8 cellular contexts compared by ENCODE assay signal in genomic region chr19:610071-610800, GRCh38. TPM values are rescaled to one million over a fixed set of nuclear protein-coding genes. Genes with fewer than 3 reads are reported as not detected.
A peak's percentile ranks its signal among the peaks of the same experiment; 100 is the strongest.
DNase-seq lines count a peak whose midpoint lies in the region; ATAC-seq lines count a peak whose summit lies in the region.

No MANE protein-coding gene starts in this region.

- H3K4me1 ChIP-seq in ACC112 (ENCODE audit: control insufficient read depth, insufficient read depth, low read length, unreplicated experiment) (peaks cover 18% of the 10 kb centered on the region), mesodermal cell (ENCODE audit: control insufficient read depth, insufficient read depth, low read length, poor library complexity, severe bottlenecking) (peaks cover 8% of the 10 kb centered on the region)

- H3K27ac ChIP-seq in ACC112 (ENCODE audit: low read depth, low read length) (peak overlapping the region; percentile 91), mesodermal cell (ENCODE audit: low read depth, low read length, severe bottlenecking) (peak overlapping the region; percentile 69)

- H3K9me3 ChIP-seq in mesodermal cell (ENCODE audit: control insufficient read depth, low read length) = no peaks in the 10 kb centered on the region

- H3K27ac Mint-ChIP-seq in activated naive CD4-positive, alpha-beta T cell treated with anti-CD3 and anti-CD28 coated beads for 36 hours = peak overlapping the region; percentile 94

- H3K79me2 ChIP-seq in ACC112 (ENCODE audit: control insufficient read depth, insufficient read depth, low read length, unreplicated experiment) = no peaks in the 10 kb centered on the region

- H3K9me3 Mint-ChIP-seq in activated naive CD4-positive, alpha-beta T cell treated with anti-CD3 and anti-CD28 coated beads for 36 hours = no peaks in the 10 kb centered on the region

- intact Hi-C loops in activated naive CD4-positive, alpha-beta T cell treated with anti-CD3 and anti-CD28 coated beads for 36 hours (cut with micrococcal nuclease) = loop anchor here (5.0 kb wide), 1 partner anchor 652 kb away; no protein-coding TSS in a partner anchor

- CTCF ChIA-PET in activated naive CD4-positive, alpha-beta T cell treated with anti-CD3 and anti-CD28 coated beads for 36 hours (lab: Charles Lee) = no interaction called here

- ATAC-seq in GM21786 (IDR thresholded peaks at IDR 0.05; ENCODE audit: unreplicated experiment) = no peak

- no peaks in the 10 kb centered on the region for H3K27me3 Mint-ChIP-seq in activated naive CD4-positive, alpha-beta T cell treated with anti-CD3 and anti-CD28 coated beads for 36 hours (ENCODE audit: low read depth)

- peak overlapping the region; percentile 2 for H2AFZ ChIP-seq in ACC112 (ENCODE audit: low read length, unreplicated experiment)

- H3K36me3 ChIP-seq in ACC112 (ENCODE audit: insufficient read depth, low read length) = no peaks in the 10 kb centered on the region
- H3K36me3 ChIP-seq in mesodermal cell (ENCODE audit: control insufficient read depth, insufficient read depth, low read length) = peaks cover 9% of the 10 kb centered on the region

- H3K4me3 Mint-ChIP-seq in activated naive CD4-positive, alpha-beta T cell treated with anti-CD3 and anti-CD28 coated beads for 36 hours = peak overlapping the region; percentile 82

- H3K36me3 Mint-ChIP-seq in activated naive CD4-positive, alpha-beta T cell treated with anti-CD3 and anti-CD28 coated beads for 36 hours (ENCODE audit: low read depth) = peaks cover 7% of the 10 kb centered on the region

- peaks cover 26% of the 10 kb centered on the region for H3K4me1 Mint-ChIP-seq in activated naive CD4-positive, alpha-beta T cell treated with anti-CD3 and anti-CD28 coated beads for 36 hours (ENCODE audit: low read depth)

- DNase-seq in Jurkat, Clone E6-1 (ENCODE audit: low read depth, low spot score) = no peak
- DNase-seq in activated naive CD4-positive, alpha-beta T cell treated with anti-CD3 and anti-CD28 coated beads for 36 hours = peak; percentile 60
- no peak for DNase-seq in NCI-H226
- DNase-seq in NCI-H2107 treated with DMSO at 0.1 percent for 48 hours (lab: John Stamatoyannopoulos, UW; ENCODE audit: unreplicated experiment) = no peak
- no peak for DNase-seq in RKO (ENCODE audit: low spot score)

- 87 to 88% methylated on average over 21 to 27 of the region's 38 CpGs for WGBS in mesodermal cell (ENCODE audit: insufficient coverage in 2 of 2), 2 experiments

- peak overlapping the region; percentile 17; the same call in 1 of the 2 replicates for H3K4me3 ChIP-seq in ACC112 (ENCODE audit: low read depth, low read length)
- peak overlapping the region; percentile 62 for H3K4me3 ChIP-seq in Jurkat, Clone E6-1 (ENCODE audit: low read length)
- H3K4me3 ChIP-seq in mesodermal cell (ENCODE audit: extremely low read depth, insufficient read depth, low read length, poor library complexity, severe bottlenecking) = no peak overlapping the region

- H3K27me3 ChIP-seq in ACC112 (ENCODE audit: insufficient read depth, low read length) = no peaks in the 10 kb centered on the region

RNA-seq across cellular contexts. Expression of gene HCN2, which starts 20.6 kb away (rescaled TPM):
- 3.7 TPM for polyA plus RNA-seq in Jurkat, Clone E6-1 (2012; ENCODE audit: insufficient read depth, insufficient read length)
- total RNA-seq in activated naive CD4-positive, alpha-beta T cell treated with anti-CD3 and anti-CD28 coated beads for 36 hours = under 1 TPM; 0.41 to 0.49 TPM
- polyA plus RNA-seq in mesodermal cell (2013, experiment 1 of 2) = 1.0 TPM
- polyA plus RNA-seq in mesodermal cell (2013, experiment 2 of 2) = 1.1 TPM

RNA-seq across cellular contexts. Expression of gene POLRMT, which starts 23.1 kb away (rescaled TPM):
- 112 TPM for polyA plus RNA-seq in Jurkat, Clone E6-1 (2012; ENCODE audit: insufficient read depth, insufficient read length)
- 10 to 100 TPM; 63.8 to 65.6 TPM for total RNA-seq in activated naive CD4-positive, alpha-beta T cell treated with anti-CD3 and anti-CD28 coated beads for 36 hours
- 45.2 TPM for polyA plus RNA-seq in mesodermal cell (2013, experiment 1 of 2)
- polyA plus RNA-seq in mesodermal cell (2013, experiment 2 of 2) = 45.7 TPM

RNA-seq across cellular contexts. Expression of gene FGF22, which starts 29.4 kb away (rescaled TPM):
- polyA plus RNA-seq in Jurkat, Clone E6-1 (2012; ENCODE audit: insufficient read depth, insufficient read length) = 0.74 TPM
- total RNA-seq in activated naive CD4-positive, alpha-beta T cell treated with anti-CD3 and anti-CD28 coated beads for 36 hours = not detected
- polyA plus RNA-seq in mesodermal cell (2013, experiment 1 of 2) = not detected
- polyA plus RNA-seq in mesodermal cell (2013, experiment 2 of 2) = not detected

RNA-seq across cellular contexts. Expression of gene BSG, which starts 37.8 kb away (rescaled TPM):
- polyA plus RNA-seq in Jurkat, Clone E6-1 (2012; ENCODE audit: insufficient read depth, insufficient read length) = 270 TPM
- 100 to 1,000 TPM; 160 to 161 TPM for total RNA-seq in activated naive CD4-positive, alpha-beta T cell treated with anti-CD3 and anti-CD28 coated beads for 36 hours
- polyA plus RNA-seq in mesodermal cell (2013, experiment 1 of 2) = 789 TPM
- 677 TPM for polyA plus RNA-seq in mesodermal cell (2013, experiment 2 of 2)

RNA-seq across cellular contexts. Expression of gene RNF126, which starts 52.8 kb away (rescaled TPM):
- 66.0 TPM for polyA plus RNA-seq in Jurkat, Clone E6-1 (2012; ENCODE audit: insufficient read depth, insufficient read length)
- total RNA-seq in activated naive CD4-positive, alpha-beta T cell treated with anti-CD3 and anti-CD28 coated beads for 36 hours = 100 to 1,000 TPM in 1 of 2 experiments, 10 to 100 TPM in 1; 99.5 to 108 TPM
- 48.9 TPM for polyA plus RNA-seq in mesodermal cell (2013, experiment 1 of 2)
- polyA plus RNA-seq in mesodermal cell (2013, experiment 2 of 2) = 40.3 TPM
